Comparison of ENCODE assay signal across 25 cellular contexts in the genomic region with DNA sequence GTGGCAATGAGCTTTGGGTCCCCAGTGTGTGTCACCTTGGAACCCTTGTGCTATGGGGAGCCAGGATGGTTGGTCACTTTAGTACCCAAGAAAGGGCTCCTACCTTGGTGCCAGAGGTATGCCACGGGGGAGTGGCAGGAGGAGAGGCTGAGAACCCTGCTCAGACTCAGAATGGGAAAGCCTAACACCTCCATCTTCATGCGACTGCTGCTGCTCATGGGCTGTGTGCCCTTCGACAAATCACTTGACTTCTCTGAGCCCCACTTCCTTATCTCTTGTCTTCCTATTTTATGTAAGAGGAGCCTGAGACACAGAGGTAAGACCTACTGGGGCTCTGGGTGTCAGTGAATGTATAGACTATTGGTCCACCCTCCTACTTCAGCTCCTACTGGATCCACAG. TPM values are rescaled to one million over a fixed set of nuclear protein-coding genes. Genes with fewer than 3 reads are reported as not detected.
"Had no signal": no experiment of that assay in that cellular context is flagged by ENCODE, and none has a peak within 500 bp of the region (broad histone marks: within the 10 kb centered on the region; RNA-seq: fewer than 3 reads in every experiment).

No MANE protein-coding gene starts in this region.

- H3K27me3 ChIP-seq: gastrocnemius medialis, ovary, spleen, suprapubic skin, transverse colon, upper lobe of right lung, uterus had no signal

- DNase-seq: effector CD8-positive, alpha-beta T cell; endodermal cell; foreskin fibroblast; gastrocnemius medialis; head of caudate nucleus; left ventricle myocardium superior; lower lobe of right lung; natural killer cell; occipital lobe; ovary; posterior cingulate gyrus; psoas muscle; right cardiac atrium; spleen; stimulated activated CD4-positive, alpha-beta T cell treated with anti-CD3 and anti-CD28 coated beads, Interleukin-4, amount 100 ng/mL, for 4 hours; stimulated activated naive CD4-positive, alpha-beta T cell; stimulated activated naive CD8-positive, alpha-beta T cell treated with anti-CD3 and anti-CD28 coated beads, Interleukin-15, amount 100 ng/mL, for 72 hours; transverse colon; upper lobe of right lung; uterus had no signal

- H3K36me3 ChIP-seq: gastrocnemius medialis, ovary, suprapubic skin, transverse colon, upper lobe of right lung, uterus had no signal

- H3K4me3 Mint-ChIP-seq: dendritic cell treated with granulocyte-macrophage colony-stimulating factor and Interleukin-4, amounts not matched to agents 40 ng/mL and 50 ng/mL, for 4 days; endodermal cell; natural killer cell; stimulated activated naive CD8-positive, alpha-beta T cell treated with anti-CD3 and anti-CD28 coated beads, Interleukin-15, amount 100 ng/mL, for 72 hours had no signal

- H3K27ac Mint-ChIP-seq: dendritic cell treated with granulocyte-macrophage colony-stimulating factor and Interleukin-4, amounts not matched to agents 40 ng/mL and 50 ng/mL, for 4 days; endodermal cell; natural killer cell had no signal

- ATAC-seq: esophagus mucosa; gastrocnemius medialis; left ventricle myocardium superior; lower lobe of right lung; natural killer cell; psoas muscle; right cardiac atrium; stimulated activated naive CD8-positive, alpha-beta T cell treated with anti-CD3 and anti-CD28 coated beads, Interleukin-15, amount 100 ng/mL, for 72 hours; upper lobe of right lung had no signal

- H3K4me1 Mint-ChIP-seq: natural killer cell; stimulated activated naive CD8-positive, alpha-beta T cell treated with anti-CD3 and anti-CD28 coated beads, Interleukin-15, amount 100 ng/mL, for 72 hours had no signal

- H3K36me3 Mint-ChIP-seq: natural killer cell had no signal

- H3K9me3 Mint-ChIP-seq: dendritic cell treated with granulocyte-macrophage colony-stimulating factor and Interleukin-4, amounts not matched to agents 40 ng/mL and 50 ng/mL, for 4 days; endodermal cell; natural killer cell; stimulated activated naive CD8-positive, alpha-beta T cell treated with anti-CD3 and anti-CD28 coated beads, Interleukin-15, amount 100 ng/mL, for 72 hours had no signal

- H3K4me1 ChIP-seq: gastrocnemius medialis, lower lobe of right lung, psoas muscle, transverse colon, upper lobe of right lung, uterus had no signal

- H3K4me3 ChIP-seq: gastrocnemius medialis, lower lobe of right lung, ovary, psoas muscle, skin epidermis, spleen, suprapubic skin, transverse colon, upper lobe of right lung, uterus had no signal

- H3K9me3 ChIP-seq: gastrocnemius medialis, lower lobe of right lung, ovary, psoas muscle, spleen, suprapubic skin, transverse colon, upper lobe of right lung, uterus had no signal

- H3K27ac ChIP-seq: epithelial cell of prostate, gastrocnemius medialis, lower lobe of right lung, ovary, psoas muscle, skin epidermis, suprapubic skin, transverse colon, upper lobe of right lung, uterus had no signal

- H3K27me3 Mint-ChIP-seq: dendritic cell treated with granulocyte-macrophage colony-stimulating factor and Interleukin-4, amounts not matched to agents 40 ng/mL and 50 ng/mL, for 4 days; stimulated activated naive CD8-positive, alpha-beta T cell treated with anti-CD3 and anti-CD28 coated beads, Interleukin-15, amount 100 ng/mL, for 72 hours had no signal

RNA-seq across cellular contexts. Expression of a gene that starts 41.8 kb away (rescaled TPM):
- total RNA-seq: gastrocnemius medialis had no signal
